Comparison of ENCODE assay signal across 13 cellular contexts in the genomic region with DNA sequence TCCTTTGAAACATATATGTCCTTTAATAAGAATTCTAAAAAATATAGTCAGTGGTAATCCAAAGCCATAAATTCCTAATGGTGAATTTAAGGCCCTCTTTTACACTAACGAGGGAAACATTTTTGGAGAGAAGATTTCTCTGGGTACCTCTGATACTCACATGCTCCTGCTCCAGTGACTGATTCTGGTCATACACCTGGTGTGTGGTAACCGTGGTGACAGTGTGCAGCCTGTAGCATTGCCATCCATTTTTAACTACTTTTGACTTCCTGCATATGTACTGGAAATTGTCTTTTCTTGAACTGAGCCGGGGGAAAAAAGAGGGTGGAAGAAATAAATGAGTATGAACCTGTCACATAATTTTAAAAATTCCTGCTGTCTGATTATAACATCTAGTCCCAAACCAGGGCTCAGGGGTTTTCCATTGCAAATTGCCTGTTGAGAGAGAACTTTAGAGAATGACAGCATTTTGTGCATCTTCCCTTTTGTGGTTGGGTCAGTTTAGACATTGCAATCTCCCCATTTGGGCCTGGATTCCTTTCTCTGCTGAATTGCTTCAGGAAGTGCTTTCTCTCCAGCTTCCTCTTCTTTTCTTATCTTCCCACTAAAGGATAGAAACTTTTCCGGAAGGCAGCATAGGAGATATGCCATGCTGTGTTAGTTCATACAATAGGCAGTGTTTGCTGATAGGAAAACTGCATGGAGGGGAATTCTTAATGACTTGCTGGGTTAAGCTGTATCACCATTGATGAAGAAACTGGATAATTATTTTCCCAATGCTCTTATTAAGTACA.
DNase-seq lines count a peak whose midpoint lies in the region; ATAC-seq, FAIRE-seq and TF ChIP-seq lines count a peak whose summit lies in the region.
"Had no signal": no experiment of that assay in that cellular context is flagged by ENCODE, and none has a peak within 500 bp of the region (broad histone marks: within the 10 kb centered on the region; RNA-seq: fewer than 3 reads in every experiment).

No MANE protein-coding gene starts in this region.

- no peak for FAIRE-seq in H54 (lab: Jason Lieb, UNC)
- FAIRE-seq: keratinocyte had no signal

- H3K4me3 Mint-ChIP-seq in immature natural killer cell = no peak overlapping the region
- H3K4me3 Mint-ChIP-seq: stimulated activated naive B cell treated with anti-CD40 and anti-IgM and Interleukin-4, amounts not matched to agents 10 μg/mL and 1 μg/mL and 100 μg/mL, for 72 hours had no signal

- no peaks in the 10 kb centered on the region for H3K4me1 Mint-ChIP-seq in immature natural killer cell
- H3K4me1 Mint-ChIP-seq: stimulated activated naive B cell treated with anti-CD40 and anti-IgM and Interleukin-4, amounts not matched to agents 10 μg/mL and 1 μg/mL and 100 μg/mL, for 72 hours had no signal

- ATAC-seq in GM18498 (IDR thresholded peaks at IDR 0.05; ENCODE audit: unreplicated experiment) (peak; percentile 83), GM21360 (IDR thresholded peaks at IDR 0.05; ENCODE audit: unreplicated experiment) (peak; percentile 92), HG03025 (IDR thresholded peaks at IDR 0.05; ENCODE audit: low FRiP score, unreplicated experiment) (peak; percentile 86)

- DNase-seq in SKM-1 (lab: John Stamatoyannopoulos, UW; ENCODE audit: unreplicated experiment) = peak; percentile 13
- DNase-seq in H54 (ENCODE audit: insufficient read length, low spot score) = no peak
- no peak for DNase-seq in occipital lobe (lab: John Stamatoyannopoulos, UW)
- no peak for DNase-seq in immature natural killer cell
- no peak for DNase-seq in activated CD4-positive, alpha-beta T cell treated with anti-CD3 and anti-CD28 coated beads for 4 hours
- DNase-seq: GF-D8; NCI-H2081 treated with DMSO at 0.1 percent for 48 hours; Right ventricle myocardium superior; stimulated activated naive B cell treated with anti-CD40 and anti-IgM and Interleukin-4, amounts not matched to agents 10 μg/mL and 1 μg/mL and 100 μg/mL, for 72 hours had no signal

- H3K36me3 Mint-ChIP-seq in immature natural killer cell = no peaks in the 10 kb centered on the region
- H3K36me3 Mint-ChIP-seq: stimulated activated naive B cell treated with anti-CD40 and anti-IgM and Interleukin-4, amounts not matched to agents 10 μg/mL and 1 μg/mL and 100 μg/mL, for 72 hours had no signal

- no peak overlapping the region for H3K27ac Mint-ChIP-seq in immature natural killer cell
- H3K27ac Mint-ChIP-seq: stimulated activated naive B cell treated with anti-CD40 and anti-IgM and Interleukin-4, amounts not matched to agents 10 μg/mL and 1 μg/mL and 100 μg/mL, for 72 hours had no signal

- H3K9me3 Mint-ChIP-seq in immature natural killer cell = peaks cover 0 to 11% (median under 1%) of the 10 kb centered on the region in 6 donors
- H3K9me3 Mint-ChIP-seq: stimulated activated naive B cell treated with anti-CD40 and anti-IgM and Interleukin-4, amounts not matched to agents 10 μg/mL and 1 μg/mL and 100 μg/mL, for 72 hours had no signal

- H3K27me3 Mint-ChIP-seq in immature natural killer cell (ENCODE audit: low read depth in 3 of 3) = peaks cover 0 to 3% (median 0%) of the 10 kb centered on the region in 3 donors
- H3K27me3 Mint-ChIP-seq: stimulated activated naive B cell treated with anti-CD40 and anti-IgM and Interleukin-4, amounts not matched to agents 10 μg/mL and 1 μg/mL and 100 μg/mL, for 72 hours had no signal

- TF ChIP-seq POLR2A in H54 (IDR thresholded peaks at IDR 0.05; ENCODE audit: low read depth, low read length) = no peak
